Comparison of ENCODE assay signal across 13 cellular contexts in genomic region chr14:89317051-89317691, GRCh38.
DNase-seq lines count a peak whose midpoint lies in the region; ATAC-seq and TF ChIP-seq lines count a peak whose summit lies in the region.
"Had no signal": no experiment of that assay in that cellular context is flagged by ENCODE, and none has a peak within 500 bp of the region (broad histone marks: within the 10 kb centered on the region; RNA-seq: fewer than 3 reads in every experiment).

No MANE protein-coding gene starts in this region.

- CTCF ChIA-PET in CD4-positive, alpha-beta T cell (lab: Charles Lee) = no interaction called here

- POLR2A ChIA-PET in CD4-positive, alpha-beta T cell (lab: Charles Lee) = no interaction called here

- H3K9me3 ChIP-seq in CD4-positive, alpha-beta T cell (ENCODE audit: control insufficient read depth, low read length) = no peaks in the 10 kb centered on the region
- H3K9me3 ChIP-seq in lower lobe of right lung = no peaks in the 10 kb centered on the region

- H3K9me3 Mint-ChIP-seq in CD4-positive, alpha-beta T cell = peaks cover 6% of the 10 kb centered on the region
- H3K9me3 Mint-ChIP-seq in activated T-helper 17 cell treated with anti-CD3 and anti-CD28 coated beads, Interleukin-2, amount 50 U/mL, for 72 hours = peaks cover 5% of the 10 kb centered on the region

- intact Hi-C loops in CD4-positive, alpha-beta T cell (cut with DNase I, micrococcal nuclease) = no loop called here
- intact Hi-C loops in lower lobe of right lung (cut with DNase I) = no loop called here

- H3K27ac ChIP-seq in CD4-positive, alpha-beta T cell (ENCODE audit: low read depth, low read length) = no peak overlapping the region
- H3K27ac ChIP-seq in lower lobe of right lung = no peak overlapping the region

- H3K27ac Mint-ChIP-seq in CD4-positive, alpha-beta T cell = peak overlapping the region; percentile 39
- no peak overlapping the region for H3K27ac Mint-ChIP-seq in activated T-helper 17 cell treated with anti-CD3 and anti-CD28 coated beads, Interleukin-2, amount 50 U/mL, for 72 hours

- no peak for DNase-seq in CD4-positive, alpha-beta T cell
- DNase-seq in lower lobe of right lung = no peak
- no peak for DNase-seq in epidermal melanocyte (ENCODE audit: insufficient read length, low spot score)
- DNase-seq in Ammon's horn (ENCODE audit: low spot score) = no peak
- DNase-seq: activated CD4-positive, alpha-beta T cell treated with anti-CD3 and anti-CD28 coated beads, Interleukin-2, amount 50 U/mL, for 1 hour; left cardiac atrium; NCI-H187; posterior cingulate gyrus had no signal

- no peaks in the 10 kb centered on the region for H3K27me3 Mint-ChIP-seq in CD4-positive, alpha-beta T cell
- no peaks in the 10 kb centered on the region for H3K27me3 Mint-ChIP-seq in activated T-helper 17 cell treated with anti-CD3 and anti-CD28 coated beads, Interleukin-2, amount 50 U/mL, for 72 hours

- peaks cover 75% of the 10 kb centered on the region for H3K4me1 Mint-ChIP-seq in CD4-positive, alpha-beta T cell (ENCODE audit: low read depth)
- H3K4me1 Mint-ChIP-seq in activated T-helper 17 cell treated with anti-CD3 and anti-CD28 coated beads, Interleukin-2, amount 50 U/mL, for 72 hours = peaks cover 8% of the 10 kb centered on the region

- H3K4me3 Mint-ChIP-seq in CD4-positive, alpha-beta T cell = no peak overlapping the region
- H3K4me3 Mint-ChIP-seq in activated T-helper 17 cell treated with anti-CD3 and anti-CD28 coated beads, Interleukin-2, amount 50 U/mL, for 72 hours = no peak overlapping the region

- peaks cover 80% of the 10 kb centered on the region for H3K36me3 Mint-ChIP-seq in CD4-positive, alpha-beta T cell (ENCODE audit: low read depth)
- H3K36me3 Mint-ChIP-seq in activated T-helper 17 cell treated with anti-CD3 and anti-CD28 coated beads, Interleukin-2, amount 50 U/mL, for 72 hours (ENCODE audit: low read depth) = peaks cover 35% of the 10 kb centered on the region

- H3K27me3 ChIP-seq in CD4-positive, alpha-beta T cell (ENCODE audit: control insufficient read depth, insufficient read depth, low read length) = no peaks in the 10 kb centered on the region
- H3K27me3 ChIP-seq in lower lobe of right lung (ENCODE audit: low read depth) = no peaks in the 10 kb centered on the region

- no peaks in the 10 kb centered on the region for H3K4me1 ChIP-seq in lower lobe of right lung

- no peak for ATAC-seq in CD4-positive, alpha-beta T cell (ENCODE audit: poor library complexity)
- ATAC-seq in GM19035 (IDR thresholded peaks at IDR 0.05; ENCODE audit: unreplicated experiment) (peak; percentile 77), HG02642 (IDR thresholded peaks at IDR 0.05; ENCODE audit: poor library complexity, unreplicated experiment) (peak; percentile 84), HG03469 (IDR thresholded peaks at IDR 0.05; ENCODE audit: unreplicated experiment) (peak; percentile 78), lower lobe of right lung (no peak)
- no peak for ATAC-seq in activated T-helper 17 cell treated with anti-CD3 and anti-CD28 coated beads, Interleukin-2, amount 50 U/mL, for 72 hours (replicated peaks)
- ATAC-seq: left cardiac atrium, Right ventricle myocardium inferior had no signal

- TF ChIP-seq CTCF in CD4-positive, alpha-beta T cell (IDR thresholded peaks at IDR 0.05) = no peak
- TF ChIP-seq CTCF in lower lobe of right lung (IDR thresholded peaks at IDR 0.05) = no peak

- H3K4me3 ChIP-seq in lower lobe of right lung = no peak overlapping the region

- H3K36me3 ChIP-seq in lower lobe of right lung = no peaks in the 10 kb centered on the region

Comparison
In these comparisons a context has a peak if more than half of its experiments do, and no peak if none do; other contexts are left out.
1. ATAC-seq: peak in GM19035 (single experiment), HG02642 (single experiment) and HG03469 (single experiment); none in CD4-positive, alpha-beta T cell (single experiment), activated T-helper 17 cell treated with anti-CD3 and anti-CD28 coated beads, Interleukin-2, amount 50 U/mL, for 72 hours (single experiment) and lower lobe of right lung (0 of 2).